32 cellular contexts compared by ENCODE assay signal in genomic region chr2:158478237-158478636, GRCh38. TPM values are rescaled to one million over a fixed set of nuclear protein-coding genes. Genes with fewer than 3 reads are reported as not detected.
DNase-seq lines count a peak whose midpoint lies in the region; ATAC-seq, FAIRE-seq and TF ChIP-seq lines count a peak whose summit lies in the region.
"Had no signal": no experiment of that assay in that cellular context is flagged by ENCODE, and none has a peak within 500 bp of the region (broad histone marks: within the 10 kb centered on the region; RNA-seq: fewer than 3 reads in every experiment).

No MANE protein-coding gene starts in this region.

- intact Hi-C loops in posterior cingulate gyrus (cut with DNase I) = no loop called here

- no peak overlapping the region for H3K4me2 ChIP-seq in mesenchymal stem cell (ENCODE audit: low read length, poor library complexity, severe bottlenecking)
- H3K4me2 ChIP-seq: BLaER1 had no signal

- no peak overlapping the region for H3K27ac ChIP-seq in ACC112 (ENCODE audit: low read depth, low read length)
- no peak overlapping the region for H3K27ac ChIP-seq in mesenchymal stem cell (ENCODE audit: low read length, poor library complexity, severe bottlenecking)
- H3K27ac ChIP-seq: BLaER1, brain microvascular endothelial cell, transverse colon, VCaP had no signal

- H3K23ac ChIP-seq in mesenchymal stem cell (ENCODE audit: low read length in 2 of 2) = no peak overlapping the region

- H3K4ac ChIP-seq in mesenchymal stem cell (ENCODE audit: low read depth in 1 of 2, low read length in 2 of 2) = no peak overlapping the region

- peaks cover 21% of the 10 kb centered on the region for H3K79me1 ChIP-seq in mesenchymal stem cell (replicated peaks; ENCODE audit: low read length, poor library complexity, severe bottlenecking)

- H3K27ac Mint-ChIP-seq in endothelial cell (ENCODE audit: unreplicated experiment) = peak overlapping the region; percentile 1

- H2BK5ac ChIP-seq in mesenchymal stem cell (ENCODE audit: low read depth, low read length, poor library complexity, severe bottlenecking) = no peak overlapping the region

- peaks cover 24% of the 10 kb centered on the region for H3K79me2 ChIP-seq in ACC112 (ENCODE audit: control insufficient read depth, insufficient read depth, low read length, unreplicated experiment)

- H3K4me1 Mint-ChIP-seq in endothelial cell (ENCODE audit: unreplicated experiment) = peaks cover 17% of the 10 kb centered on the region

- no peak for FAIRE-seq in HTR-8/SVneo (lab: Jason Lieb, UNC)
- FAIRE-seq: GM12891 had no signal

- no peak overlapping the region for H4K8ac ChIP-seq in mesenchymal stem cell (ENCODE audit: low read length)

- H3K9me3 Mint-ChIP-seq in endothelial cell (ENCODE audit: unreplicated experiment) = no peaks in the 10 kb centered on the region
- H3K9me3 Mint-ChIP-seq: natural killer cell had no signal

- H3K9me3 ChIP-seq in mesenchymal stem cell (ENCODE audit: control insufficient read depth, low read length) = no peaks in the 10 kb centered on the region
- H3K9me3 ChIP-seq: mucosa of descending colon, sigmoid colon, transverse colon had no signal

- H2AK5ac ChIP-seq in mesenchymal stem cell (ENCODE audit: low read length, severe bottlenecking) = no peak overlapping the region

- 0 out of 2 replicates have a peak overlapping the region, but pooled peaks have one; percentile 1 for H3K4me3 ChIP-seq in ACC112 (ENCODE audit: low read depth, low read length)
- peak overlapping the region in 1 of 2 experiments; percentile 43 for H3K4me3 ChIP-seq in mesenchymal stem cell (ENCODE audit: insufficient read depth in 1 of 2, low read depth in 1 of 2, low read length in 2 of 2)
- H3K4me3 ChIP-seq: BLaER1, mucosa of descending colon, sigmoid colon, transverse colon had no signal

- no peak overlapping the region for H2BK12ac ChIP-seq in mesenchymal stem cell (ENCODE audit: low read length in 2 of 2)

- H3K9ac ChIP-seq in mesenchymal stem cell (ENCODE audit: low read length) = peak overlapping the region; percentile 60
- H3K9ac ChIP-seq: BLaER1 had no signal

- no peaks in the 10 kb centered on the region for H3K36me3 ChIP-seq in ACC112 (ENCODE audit: insufficient read depth, low read length)
- H3K36me3 ChIP-seq in mesenchymal stem cell (ENCODE audit: control insufficient read depth in 1 of 2, insufficient read depth in 2 of 2, low read depth in 1 of 2, low read length in 2 of 2) = peaks cover 0 to 2% of the 10 kb centered on the region in 2 experiments
- H3K36me3 ChIP-seq: BLaER1, brain microvascular endothelial cell, sigmoid colon, transverse colon had no signal

- WGBS in mesenchymal stem cell = 95% methylated on average over 5 of the region's 6 CpGs

- ATAC-seq in HG02610 (IDR thresholded peaks at IDR 0.05; ENCODE audit: unreplicated experiment) (peak; percentile 6), GM19463 (IDR thresholded peaks at IDR 0.05; ENCODE audit: unreplicated experiment) (no peak)
- ATAC-seq: activated CD4-positive, alpha-beta T cell treated with anti-CD3 and anti-CD28 coated beads for 36 hours; mucosa of descending colon; natural killer cell; Panc1 had no signal

- TF ChIP-seq CTCF in endothelial cell (IDR thresholded peaks at IDR 0.05; ENCODE audit: unreplicated experiment) = no peak

- no peak overlapping the region for H2BK120ac ChIP-seq in mesenchymal stem cell (ENCODE audit: low read depth, low read length)

- H3K27me3 ChIP-seq in ACC112 (ENCODE audit: insufficient read depth, low read length) (no peaks in the 10 kb centered on the region), mesenchymal stem cell (ENCODE audit: control insufficient read depth in 1 of 2, insufficient read depth in 1 of 2, low read length in 2 of 2) (no peaks in the 10 kb centered on the region)
- H3K27me3 ChIP-seq: BLaER1, brain microvascular endothelial cell, sigmoid colon, transverse colon had no signal

- H3K36me3 Mint-ChIP-seq in endothelial cell (ENCODE audit: low read depth, unreplicated experiment) = no peaks in the 10 kb centered on the region
- H3K36me3 Mint-ChIP-seq: natural killer cell had no signal

- no peak overlapping the region for H2AFZ ChIP-seq in ACC112 (ENCODE audit: low read length, unreplicated experiment)
- H2AFZ ChIP-seq in mesenchymal stem cell (ENCODE audit: low read depth, low read length) = no peak overlapping the region

- DNase-seq in endothelial cell (ENCODE audit: low spot score) (no peak), mesenchymal stem cell (no peak), HTR-8/SVneo (ENCODE audit: insufficient read length, low spot score) (no peak), activated gamma-delta T cell treated with Interleukin-2 at 50 U/mL for 16 hours (no peak), posterior cingulate gyrus (no peak)
- DNase-seq: activated CD4-positive, alpha-beta T cell treated with anti-CD3 and anti-CD28 coated beads for 36 hours; activated naive CD4-positive, alpha-beta T cell treated with Interleukin-2 at 50 U/mL for 16 hours; activated T-cell treated with anti-CD3 and anti-CD28 coated beads, Interleukin-2, amount 50 U/mL, for 1 hour; brain microvascular endothelial cell; COR-L47; H9; kidney; mucosa of descending colon; MV-4-11; natural killer cell; NCI-H1436 treated with DMSO at 0.1 percent for 48 hours; NCI-H345; NCI-H69; nucleus accumbens; Right ventricle myocardium superior; sigmoid colon; stimulated activated CD4-positive, alpha-beta T cell treated with anti-CD3 and anti-CD28 coated beads, Interleukin-4, amount 100 ng/mL, for 24 hours; T-helper 9 cell; transverse colon had no signal

- H3K4me1 ChIP-seq in ACC112 (ENCODE audit: control insufficient read depth, insufficient read depth, low read length, unreplicated experiment) (peaks cover 25% of the 10 kb centered on the region), mesenchymal stem cell (ENCODE audit: control insufficient read depth, insufficient read depth, low read depth, low read length) (peaks cover 1% of the 10 kb centered on the region)
- H3K4me1 ChIP-seq: BLaER1 had no signal

- H2BK15ac ChIP-seq in mesenchymal stem cell (ENCODE audit: low read depth, poor library complexity, severe bottlenecking) = no peak overlapping the region

- H4K91ac ChIP-seq in mesenchymal stem cell (ENCODE audit: low read length) = no peak overlapping the region

- no peaks in the 10 kb centered on the region for H3K27me3 Mint-ChIP-seq in endothelial cell (ENCODE audit: unreplicated experiment)
- H3K27me3 Mint-ChIP-seq: activated CD4-positive, alpha-beta T cell treated with anti-CD3 and anti-CD28 coated beads for 36 hours had no signal

- H3K14ac ChIP-seq in mesenchymal stem cell (ENCODE audit: low read length in 2 of 2) = no peak overlapping the region

- no peak overlapping the region for H3K4me3 Mint-ChIP-seq in endothelial cell (ENCODE audit: unreplicated experiment)
- H3K4me3 Mint-ChIP-seq: activated CD4-positive, alpha-beta T cell treated with anti-CD3 and anti-CD28 coated beads for 36 hours; H9; natural killer cell had no signal

- no peak overlapping the region for H3K18ac ChIP-seq in mesenchymal stem cell (ENCODE audit: low read depth in 1 of 2, low read length in 2 of 2)

RNA-seq across cellular contexts. Expression of gene PKP4, which starts 21.5 kb away (rescaled TPM):
- 64.9 TPM for total RNA-seq in endothelial cell (ENCODE audit: unreplicated experiment)
- 15.1 TPM for polyA plus RNA-seq in mesenchymal stem cell (2013, experiment 1 of 2)
- polyA plus RNA-seq in mesenchymal stem cell (2013, experiment 2 of 2) = 14.4 TPM

RNA-seq across cellular contexts. Expression of gene CCDC148, which starts 21.7 kb away (rescaled TPM):
- 2.2 TPM for total RNA-seq in endothelial cell (ENCODE audit: unreplicated experiment)
- 0.21 TPM for polyA plus RNA-seq in mesenchymal stem cell (2013, experiment 1 of 2)
- polyA plus RNA-seq in mesenchymal stem cell (2013, experiment 2 of 2) = 0.10 TPM
- total RNA-seq: natural killer cell, pulmonary artery endothelial cell had no signal
